Comparison of ENCODE assay signal across 20 cellular contexts in the genomic region with DNA sequence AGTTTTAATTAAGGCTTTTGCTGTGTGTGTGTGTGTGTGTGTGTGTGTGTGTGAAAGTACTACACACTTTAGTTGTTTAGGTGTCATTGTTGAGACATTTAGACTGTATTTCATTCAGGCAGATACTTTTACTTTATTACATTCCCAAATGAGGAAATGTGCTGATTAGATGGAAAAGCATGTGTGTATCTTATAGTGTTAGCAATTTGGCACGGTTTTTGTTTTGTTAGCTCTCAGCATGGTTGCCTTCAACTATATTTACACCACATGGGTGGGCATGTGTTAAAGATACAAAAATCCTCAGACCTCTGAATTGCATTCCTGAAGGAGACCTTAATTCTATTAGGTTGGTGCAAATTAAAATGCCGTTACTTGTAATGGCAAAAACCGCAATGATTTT.
"Had no signal": no experiment of that assay in that cellular context is flagged by ENCODE, and none has a peak within 500 bp of the region (broad histone marks: within the 10 kb centered on the region; RNA-seq: fewer than 3 reads in every experiment).

No MANE protein-coding gene starts in this region.

- H3K27me3 ChIP-seq: brain microvascular endothelial cell, spleen, thyroid gland had no signal

- H3K4me3 ChIP-seq: lower lobe of right lung, mucosa of descending colon, spleen, thyroid gland had no signal

- H3K27ac ChIP-seq: brain microvascular endothelial cell, lower lobe of right lung, spleen, thyroid gland had no signal

- H3K9me3 ChIP-seq: lower lobe of right lung, mucosa of descending colon, spleen, thyroid gland had no signal

- H3K36me3 ChIP-seq: brain microvascular endothelial cell, lower lobe of right lung, spleen, thyroid gland had no signal

- ATAC-seq: activated CD8-positive, alpha-beta memory T cell treated with anti-CD3 and anti-CD28 coated beads, Interleukin-2, amount 10 ng/mL, durations not matched to agents 7 days and 5 days; activated CD8-positive, alpha-beta T cell treated with anti-CD3 and anti-CD28 coated beads for 36 hours; effector memory CD8-positive, alpha-beta T cell; left lobe of liver; lower lobe of right lung; mucosa of descending colon had no signal

- DNase-seq: activated CD4-positive, alpha-beta T cell treated with anti-CD3 and anti-CD28 coated beads, Interleukin-2, amount 10 ng/mL, durations not matched to agents 24 days and 14 days; activated CD8-positive, alpha-beta memory T cell treated with anti-CD3 and anti-CD28 coated beads, Interleukin-2, amount 10 ng/mL, durations not matched to agents 7 days and 5 days; activated CD8-positive, alpha-beta T cell treated with anti-CD3 and anti-CD28 coated beads for 36 hours; activated effector memory CD4-positive, alpha-beta T cell treated with anti-CD3 and anti-CD28 coated beads, Interleukin-2, amount 50 U/mL, for 16 hours; activated T-cell treated with anti-CD3 and anti-CD28 coated beads for 4 hours; brain microvascular endothelial cell; central memory CD4-positive, alpha-beta T cell; effector memory CD8-positive, alpha-beta T cell; kidney; lower lobe of right lung; mesendoderm; mucosa of descending colon; naive B cell; spleen; stimulated activated CD4-positive, alpha-beta T cell treated with anti-CD3 and anti-CD28 coated beads, Interleukin-4, amount 100 ng/mL, for 24 hours; stimulated activated naive CD4-positive, alpha-beta T cell treated with Interleukin-2 at 50 U/mL for 16 hours; thyroid gland had no signal

- H3K36me3 Mint-ChIP-seq: activated CD8-positive, alpha-beta memory T cell treated with anti-CD3 and anti-CD28 coated beads, Interleukin-2, amount 10 ng/mL, durations not matched to agents 7 days and 5 days; activated naive CD4-positive, alpha-beta T cell treated with anti-CD3 and anti-CD28 coated beads, Interleukin-2, amount 50 U/mL, for 24 hours; naive B cell had no signal

- H3K9me3 Mint-ChIP-seq: activated CD4-positive, alpha-beta T cell treated with anti-CD3 and anti-CD28 coated beads, Interleukin-2, amount 10 ng/mL, durations not matched to agents 24 days and 14 days; activated naive CD4-positive, alpha-beta T cell treated with anti-CD3 and anti-CD28 coated beads, Interleukin-2, amount 50 U/mL, for 24 hours had no signal

- H3K4me1 Mint-ChIP-seq: activated CD4-positive, alpha-beta T cell treated with anti-CD3 and anti-CD28 coated beads, Interleukin-2, amount 10 ng/mL, durations not matched to agents 24 days and 14 days; activated CD8-positive, alpha-beta memory T cell treated with anti-CD3 and anti-CD28 coated beads, Interleukin-2, amount 10 ng/mL, durations not matched to agents 7 days and 5 days; activated naive CD4-positive, alpha-beta T cell treated with anti-CD3 and anti-CD28 coated beads, Interleukin-2, amount 50 U/mL, for 24 hours; naive B cell had no signal

- H3K4me3 Mint-ChIP-seq: activated CD4-positive, alpha-beta T cell treated with anti-CD3 and anti-CD28 coated beads, Interleukin-2, amount 10 ng/mL, durations not matched to agents 24 days and 14 days; activated CD8-positive, alpha-beta memory T cell treated with anti-CD3 and anti-CD28 coated beads, Interleukin-2, amount 10 ng/mL, durations not matched to agents 7 days and 5 days; activated CD8-positive, alpha-beta T cell treated with anti-CD3 and anti-CD28 coated beads for 36 hours; activated naive CD4-positive, alpha-beta T cell treated with anti-CD3 and anti-CD28 coated beads, Interleukin-2, amount 50 U/mL, for 24 hours; effector memory CD8-positive, alpha-beta T cell; naive B cell had no signal

- H3K4me1 ChIP-seq: lower lobe of right lung, spleen, thyroid gland had no signal

- H3K27me3 Mint-ChIP-seq: activated CD4-positive, alpha-beta T cell treated with anti-CD3 and anti-CD28 coated beads, Interleukin-2, amount 10 ng/mL, durations not matched to agents 24 days and 14 days; activated CD8-positive, alpha-beta memory T cell treated with anti-CD3 and anti-CD28 coated beads, Interleukin-2, amount 10 ng/mL, durations not matched to agents 7 days and 5 days; activated CD8-positive, alpha-beta T cell treated with anti-CD3 and anti-CD28 coated beads for 36 hours; effector memory CD8-positive, alpha-beta T cell; naive B cell had no signal

- FAIRE-seq: colon, kidney had no signal

- H3K27ac Mint-ChIP-seq: activated CD4-positive, alpha-beta T cell treated with anti-CD3 and anti-CD28 coated beads, Interleukin-2, amount 10 ng/mL, durations not matched to agents 24 days and 14 days; activated CD8-positive, alpha-beta memory T cell treated with anti-CD3 and anti-CD28 coated beads, Interleukin-2, amount 10 ng/mL, durations not matched to agents 7 days and 5 days; activated CD8-positive, alpha-beta T cell treated with anti-CD3 and anti-CD28 coated beads for 36 hours; activated naive CD4-positive, alpha-beta T cell treated with anti-CD3 and anti-CD28 coated beads, Interleukin-2, amount 50 U/mL, for 24 hours; effector memory CD8-positive, alpha-beta T cell; naive B cell had no signal
